Comparison of ENCODE assay signal across 1 cellular context in genomic region chr19:5299137-5299536, GRCh38.
TF ChIP-seq lines count a peak whose summit lies in the region.

No MANE protein-coding gene starts in this region.

TF ChIP-seq in IMR-90, 13 proteins besides CTCF, POLR2A, EP300 and RAD21:
- TF ChIP-seq BHLHE40 (IDR thresholded peaks at IDR 0.05; ENCODE audit: low read depth, low read length), result no peak
- TF ChIP-seq FOS (IDR thresholded peaks at IDR 0.05; ENCODE audit: low read depth, low read length), result no peak
- no peak for TF ChIP-seq CEBPB (IDR thresholded peaks at IDR 0.05; ENCODE audit: low read depth, low read length)
- no peak for TF ChIP-seq MXI1 (IDR thresholded peaks at IDR 0.05; ENCODE audit: borderline replicate concordance, low read depth, low read length)
- TF ChIP-seq ELK1 (IDR thresholded peaks at IDR 0.05; ENCODE audit: borderline replicate concordance, low read depth, low read length), result no peak
- TF ChIP-seq RCOR1 (IDR thresholded peaks at IDR 0.05; ENCODE audit: insufficient replicate concordance, low read length), result no peak
